Comparison of ENCODE assay signal across 8 cellular contexts in genomic region chr22:31160328-31160978, GRCh38. TPM values are rescaled to one million over a fixed set of nuclear protein-coding genes. Genes with fewer than 3 reads are reported as not detected.
DNase-seq lines count a peak whose midpoint lies in the region; ATAC-seq and TF ChIP-seq lines count a peak whose summit lies in the region.

No MANE protein-coding gene starts in this region.

- peak overlapping the region; percentile 92 for H3K4me3 Mint-ChIP-seq in activated T-cell treated with anti-CD3 and anti-CD28 coated beads, Interleukin-2, amount 50 U/mL, for 4 hours
- H3K4me3 Mint-ChIP-seq in IgD-negative memory B cell: peak overlapping the region; percentile 81 to 100 (median 98)

- peak in 1 of 2 donors; percentile 14 for TF ChIP-seq POLR2A in adrenal gland (IDR thresholded peaks at IDR 0.05)

- H3K4me2 ChIP-seq in smooth muscle cell: peak overlapping the region; percentile 98

- no peaks in the 10 kb centered on the region for H3K9me3 ChIP-seq in adrenal gland (replicated peaks in 1 of 3)
- no peaks in the 10 kb centered on the region for H3K9me3 ChIP-seq in iPS-15b (ENCODE audit: control insufficient read depth, insufficient read depth, low read length)
- H3K9me3 ChIP-seq in smooth muscle cell (replicated peaks; ENCODE audit: low read depth): no peaks in the 10 kb centered on the region

- peaks cover 13 to 28% of the 10 kb centered on the region in 2 donors for H3K4me1 ChIP-seq in adrenal gland (replicated peaks in 1 of 2)
- H3K4me1 ChIP-seq in iPS-15b (ENCODE audit: control insufficient read depth, insufficient read depth, low read length): peaks cover 3% of the 10 kb centered on the region
- peaks cover 10% of the 10 kb centered on the region for H3K4me1 ChIP-seq in smooth muscle cell (ENCODE audit: low read depth)

- WGBS in adrenal gland, 4 donors: 1 to 8% (median 3%) methylated on average over 9 to 32 of the region's 32 CpGs
- 4% methylated on average over 26 of the region's 32 CpGs for WGBS in smooth muscle cell (ENCODE audit: low lambda C conversion rate)

- ATAC-seq in activated T-cell treated with anti-CD3 and anti-CD28 coated beads, Interleukin-2, amount 50 U/mL, for 4 hours: peak; percentile 47 to 51
- no peak for ATAC-seq in HG03520 (IDR thresholded peaks at IDR 0.05; ENCODE audit: unreplicated experiment)

- H3K27ac Mint-ChIP-seq in IgD-negative memory B cell: peak overlapping the region; percentile 69 to 98 (median 84)

- H4K20me1 ChIP-seq in smooth muscle cell (ENCODE audit: low read depth): peaks cover 26% of the 10 kb centered on the region

- H3K9ac ChIP-seq in iPS-15b (ENCODE audit: low read depth, low read length) (peak overlapping the region; percentile 68), smooth muscle cell (ENCODE audit: low read depth) (peak overlapping the region; percentile 89)

- H3F3A ChIP-seq in smooth muscle cell (ENCODE audit: low read depth): no peaks in the 10 kb centered on the region

- H3K4me3 ChIP-seq in adrenal gland (peak overlapping the region; percentile 35 to 90 (median 78)), iPS-15b (ENCODE audit: low read depth, low read length) (peak overlapping the region; percentile 77), smooth muscle cell (peak overlapping the region; percentile 78)

- no peak for DNase-seq in activated T-cell treated with anti-CD3 and anti-CD28 coated beads, Interleukin-2, amount 50 U/mL, for 4 hours
- DNase-seq in activated T-cell treated with anti-CD3 and anti-CD28 coated beads for 4 hours (no peak), adrenal gland (peak in 6 of 7 donors; percentile 30 to 58 (median 44)), smooth muscle cell (lab: John Stamatoyannopoulos, UW; ENCODE audit: unreplicated experiment) (peak; percentile 47), NCI-H524 treated with DMSO at 0.1 percent for 48 hours (lab: John Stamatoyannopoulos, UW) (no peak)

- no peaks in the 10 kb centered on the region for H3K27me3 Mint-ChIP-seq in activated T-cell treated with anti-CD3 and anti-CD28 coated beads, Interleukin-2, amount 50 U/mL, for 4 hours (ENCODE audit: low read depth)
- H3K27me3 Mint-ChIP-seq in IgD-negative memory B cell: peaks cover 2% of the 10 kb centered on the region

- TF ChIP-seq CTCF in adrenal gland (IDR thresholded peaks at IDR 0.05) (no peak), smooth muscle cell (IDR thresholded peaks at IDR 0.05; ENCODE audit: borderline replicate concordance, insufficient read depth, poor library complexity, severe bottlenecking) (no peak)

- peaks cover 4% of the 10 kb centered on the region for H3K36me3 Mint-ChIP-seq in activated T-cell treated with anti-CD3 and anti-CD28 coated beads, Interleukin-2, amount 50 U/mL, for 4 hours (ENCODE audit: insufficient read depth)
- peaks cover 4% of the 10 kb centered on the region for H3K36me3 Mint-ChIP-seq in IgD-negative memory B cell

- peak overlapping the region; percentile 81 for H2AFZ ChIP-seq in smooth muscle cell (ENCODE audit: low read depth)

- H3K4me1 Mint-ChIP-seq in activated T-cell treated with anti-CD3 and anti-CD28 coated beads, Interleukin-2, amount 50 U/mL, for 4 hours (ENCODE audit: low read depth): peaks cover 31% of the 10 kb centered on the region
- peaks cover 24 to 30% (median 27%) of the 10 kb centered on the region in 3 donors for H3K4me1 Mint-ChIP-seq in IgD-negative memory B cell

- no peaks in the 10 kb centered on the region for H3K27me3 ChIP-seq in adrenal gland
- H3K27me3 ChIP-seq in iPS-15b (ENCODE audit: control insufficient read depth, insufficient read depth, low read length): peaks cover 14% of the 10 kb centered on the region
- H3K27me3 ChIP-seq in smooth muscle cell (ENCODE audit: low read depth): peaks cover 7% of the 10 kb centered on the region

- peaks cover 52% of the 10 kb centered on the region for H3K79me2 ChIP-seq in smooth muscle cell (ENCODE audit: low read depth)

- intact Hi-C loops in adrenal gland (cut with DNase I): loop anchor here in 1 of 2 donors (10.0 kb wide), 1 partner anchor 54 kb away; the partner anchor contains the start of gene LIMK2

- H3K36me3 ChIP-seq in adrenal gland (replicated peaks in 1 of 2) (peaks cover 0 to 9% of the 10 kb centered on the region in 2 donors), iPS-15b (ENCODE audit: control insufficient read depth, insufficient read depth, low read length) (no peaks in the 10 kb centered on the region), smooth muscle cell (ENCODE audit: low read depth) (no peaks in the 10 kb centered on the region)

- H3K9me3 Mint-ChIP-seq in activated T-cell treated with anti-CD3 and anti-CD28 coated beads, Interleukin-2, amount 50 U/mL, for 4 hours: no peaks in the 10 kb centered on the region
- H3K9me3 Mint-ChIP-seq in IgD-negative memory B cell: no peaks in the 10 kb centered on the region

- peak overlapping the region; percentile 48 to 93 (median 87) for H3K27ac ChIP-seq in adrenal gland
- peak overlapping the region; percentile 72 for H3K27ac ChIP-seq in smooth muscle cell (ENCODE audit: low read depth)

RNA-seq across cellular contexts. Expression of gene RNF185, which starts 0.5 kb away (rescaled TPM):
- total RNA-seq in activated T-cell treated with anti-CD3 and anti-CD28 coated beads, Interleukin-2, amount 50 U/mL, for 4 hours: 10 to 100 TPM; 25.3 to 34.1 (median 29.9) TPM
- polyA plus RNA-seq in IgD-negative memory B cell (22.0 TPM), adrenal gland (10 to 100 TPM; 16.0 to 41.7 (median 16.4) TPM), smooth muscle cell (41.8 and 45.0 TPM in 2 replicates)
- total RNA-seq in adrenal gland (10 to 100 TPM; 15.9 to 45.5 (median 36.0) TPM), smooth muscle cell (39.8 and 40.2 TPM in 2 replicates)

RNA-seq across cellular contexts. Expression of gene PLA2G3, which starts 20.1 kb away (rescaled TPM):
- not detected for total RNA-seq in activated T-cell treated with anti-CD3 and anti-CD28 coated beads, Interleukin-2, amount 50 U/mL, for 4 hours
- polyA plus RNA-seq in IgD-negative memory B cell: not detected
- total RNA-seq in adrenal gland: not detected
- polyA plus RNA-seq in adrenal gland: under 1 TPM in 1 of 3 donors, not detected in 2; 0.09 TPM
- total RNA-seq in smooth muscle cell: 0.04 and 0.09 TPM in 2 replicates
- 0.80 TPM in 1 of 2 replicates, not detected in the other for polyA plus RNA-seq in smooth muscle cell

RNA-seq across cellular contexts. Expression of gene INPP5J, which starts 37.7 kb away (rescaled TPM):
- under 1 TPM in 2 of 3 donors, not detected in 1; 0.16 to 0.21 TPM for total RNA-seq in activated T-cell treated with anti-CD3 and anti-CD28 coated beads, Interleukin-2, amount 50 U/mL, for 4 hours
- polyA plus RNA-seq in IgD-negative memory B cell: not detected
- 1 to 10 TPM in 7 of 8 donors, under 1 TPM in 1; 0.48 to 8.1 (median 2.5) TPM for total RNA-seq in adrenal gland
- polyA plus RNA-seq in adrenal gland: 1 to 10 TPM in 2 of 3 donors, under 1 TPM in 1; 0.48 to 5.8 (median 2.1) TPM
- total RNA-seq in smooth muscle cell: 1.2 TPM in 2 replicates
- 0.66 and 2.1 TPM in 2 replicates for polyA plus RNA-seq in smooth muscle cell

RNA-seq across cellular contexts. Expression of gene LIMK2, which starts 51.6 kb away (rescaled TPM):
- total RNA-seq in activated T-cell treated with anti-CD3 and anti-CD28 coated beads, Interleukin-2, amount 50 U/mL, for 4 hours: 10 to 100 TPM; 18.6 to 22.6 (median 20.6) TPM
- polyA plus RNA-seq in IgD-negative memory B cell: 9.1 TPM
- 10 to 100 TPM; 17.8 to 36.1 (median 26.7) TPM for total RNA-seq in adrenal gland
- polyA plus RNA-seq in adrenal gland: 10 to 100 TPM; 12.6 to 18.7 (median 14.9) TPM
- total RNA-seq in smooth muscle cell: 126 and 147 TPM in 2 replicates
- polyA plus RNA-seq in smooth muscle cell: 85.7 and 141 TPM in 2 replicates

RNA-seq across cellular contexts. Expression of gene SELENOM, which starts 53.1 kb away (rescaled TPM):
- total RNA-seq in activated T-cell treated with anti-CD3 and anti-CD28 coated beads, Interleukin-2, amount 50 U/mL, for 4 hours: 10 to 100 TPM in 2 of 3 donors, 1 to 10 TPM in 1; 8.1 to 19.2 (median 12.1) TPM
- polyA plus RNA-seq in IgD-negative memory B cell (145 TPM), adrenal gland (100 to 1,000 TPM in 2 of 3 donors, 10 to 100 TPM in 1; 22.9 to 208 (median 134) TPM), smooth muscle cell (547 and 600 TPM in 2 replicates)
- total RNA-seq in adrenal gland (100 to 1,000 TPM in 6 of 8 donors, 10 to 100 TPM in 2; 73.4 to 546 (median 161) TPM), smooth muscle cell (450 and 487 TPM in 2 replicates)

Comparison
In these comparisons a context has a peak if more than half of its experiments do, and no peak if none do; other contexts are left out.
1. DNase-seq: peak in adrenal gland (6 of 7) and smooth muscle cell (single experiment); none in activated T-cell treated with anti-CD3 and anti-CD28 coated beads, Interleukin-2, amount 50 U/mL, for 4 hours (single experiment), activated T-cell treated with anti-CD3 and anti-CD28 coated beads for 4 hours (single experiment) and NCI-H524 treated with DMSO at 0.1 percent for 48 hours (single experiment).
2. Peak in every context shown above with its lines, with median percentiles within 50 percentile points of each other: H3K4me3 ChIP-seq.